24 cellular contexts compared by ENCODE assay signal in the genomic region with DNA sequence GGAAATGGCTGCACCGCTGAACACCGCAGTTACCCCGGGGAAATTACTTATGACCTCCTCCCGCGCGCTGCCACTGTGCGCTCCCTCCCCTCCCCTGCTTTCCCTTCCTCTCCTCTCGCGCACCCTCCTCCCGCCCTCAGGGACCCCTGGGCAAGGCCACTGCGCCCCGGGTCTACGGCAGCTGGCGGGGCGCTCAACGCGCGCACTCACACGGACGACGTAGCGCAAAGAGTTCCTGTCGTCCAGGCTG. TPM values are rescaled to one million over a fixed set of nuclear protein-coding genes. Genes with fewer than 3 reads are reported as not detected.
DNase-seq lines count a peak whose midpoint lies in the region; ATAC-seq, FAIRE-seq and TF ChIP-seq lines count a peak whose summit lies in the region.
"Had no signal": no experiment of that assay in that cellular context is flagged by ENCODE, and none has a peak within 500 bp of the region (broad histone marks: within the 10 kb centered on the region; RNA-seq: fewer than 3 reads in every experiment).

No MANE protein-coding gene starts in this region.

- no peak overlapping the region for H4K8ac ChIP-seq in mesenchymal stem cell (ENCODE audit: low read length)

- peak overlapping the region in 1 of 2 experiments; percentile 90 for H3K18ac ChIP-seq in mesenchymal stem cell (ENCODE audit: low read depth in 1 of 2, low read length in 2 of 2)

- 66% methylated on average over 23 of the region's 23 CpGs for WGBS in HepG2 (ENCODE audit: low lambda C conversion rate)
- WGBS in right lobe of liver (ENCODE audit: insufficient coverage, low coverage, low lambda C conversion rate, missing lambda C conversion rate): 3% methylated on average over 10 of the region's 23 CpGs
- 1% methylated on average over 22 of the region's 23 CpGs for WGBS in mesenchymal stem cell

- H3K9ac ChIP-seq in HepG2 (ENCODE audit: insufficient read depth, low read depth, low read length) (no peak overlapping the region), mesenchymal stem cell (ENCODE audit: low read length) (no peak overlapping the region)
- H3K9ac ChIP-seq: KMS-11 had no signal

- no TSS peak for BruUV-seq in HepG2 (replicated peaks; lab: Mats Ljungman, UMichigan)

- TF ChIP-seq EP300 in HepG2 (IDR thresholded peaks at IDR 0.05; ENCODE audit: low read depth in 2 of 2, low read length in 2 of 2) (no peak), HepG2 (CRISPR knock-in tag; IDR thresholded peaks at IDR 0.05; ENCODE audit: borderline replicate concordance) (no peak)

- peak overlapping the region in 1 of 2 experiments; percentile 97 for H2BK12ac ChIP-seq in mesenchymal stem cell (ENCODE audit: low read length in 2 of 2)

- no peak for DNase-seq in HepG2 (ENCODE audit: low spot score)
- DNase-seq in right lobe of liver: no peak
- no peak for DNase-seq in foreskin fibroblast
- DNase-seq in mesenchymal stem cell: no peak
- no peak for DNase-seq in activated gamma-delta T cell (lab: John Stamatoyannopoulos, UW)
- DNase-seq: activated CD4-positive, alpha-beta T cell treated with anti-CD3 and anti-CD28 coated beads for 36 hours; activated naive CD4-positive, alpha-beta T cell treated with Interleukin-2 at 50 U/mL for 16 hours; CD8-positive, alpha-beta memory T cell; GOT3; hippocampal formation; left ventricle myocardium inferior; NCI-H1436; NCI-H345; Right ventricle myocardium superior; tibial artery had no signal

- no peaks in the 10 kb centered on the region for H3K79me1 ChIP-seq in mesenchymal stem cell (replicated peaks; ENCODE audit: low read length, poor library complexity, severe bottlenecking)

- no peak overlapping the region for H2AFZ ChIP-seq in HepG2 (ENCODE audit: low read length)
- no peak overlapping the region for H2AFZ ChIP-seq in mesenchymal stem cell (ENCODE audit: low read depth, low read length)

- H3K79me2 ChIP-seq in HepG2 (ENCODE audit: insufficient read depth, low read length): no peaks in the 10 kb centered on the region

- H2BK15ac ChIP-seq in mesenchymal stem cell (ENCODE audit: low read depth, poor library complexity, severe bottlenecking): no peak overlapping the region

- no peak overlapping the region for H2AK5ac ChIP-seq in mesenchymal stem cell (ENCODE audit: low read length, severe bottlenecking)

- in situ Hi-C loops in HepG2 (cut with HindIII; ENCODE audit: extremely low pct_ligation_motif_present, low pct_unique_long_range_greater_than_20kb): no loop called here

- ATAC-seq in HepG2: no peak
- ATAC-seq in right lobe of liver: no peak
- no peak for ATAC-seq in HG03442 (IDR thresholded peaks at IDR 0.05; ENCODE audit: unreplicated experiment)
- ATAC-seq in HG02759 (IDR thresholded peaks at IDR 0.05; ENCODE audit: unreplicated experiment): no peak
- ATAC-seq: activated CD4-positive, alpha-beta T cell treated with anti-CD3 and anti-CD28 coated beads for 36 hours; natural killer cell treated with Interleukin-12 subunit alpha and Interleukin-12 subunit beta and Interleukin-15 and Interleukin-18, amount 100 ng/mL, for 72 hours; sciatic nerve had no signal

- no peak overlapping the region for H3K27ac ChIP-seq in HepG2 (ENCODE audit: extremely low read length, insufficient read depth, low read length)
- no peak overlapping the region for H3K27ac ChIP-seq in right lobe of liver
- H3K27ac ChIP-seq in mesenchymal stem cell (ENCODE audit: low read length, poor library complexity, severe bottlenecking): no peak overlapping the region
- H3K27ac ChIP-seq: KMS-11, left ventricle myocardium inferior, tibial artery had no signal

- TF ChIP-seq CTCF in HepG2 (CRISPR knock-in tag; IDR thresholded peaks at IDR 0.05) (no peak), right lobe of liver (IDR thresholded peaks at IDR 0.05) (no peak), foreskin fibroblast (IDR thresholded peaks at IDR 0.05; ENCODE audit: low read depth, low read length) (no peak), nephron (IDR thresholded peaks at IDR 0.05; ENCODE audit: unreplicated experiment in 3 of 3) (no peak)

- POLR2A ChIA-PET in HepG2 (lab: Yijun Ruan, JAX): no interaction called here

- no peaks in the 10 kb centered on the region for H3K36me3 Mint-ChIP-seq in nephron (ENCODE audit: low read depth)
- H3K36me3 Mint-ChIP-seq: natural killer cell treated with Interleukin-12 subunit alpha and Interleukin-12 subunit beta and Interleukin-15 and Interleukin-18, amount 100 ng/mL, for 72 hours had no signal

- intact Hi-C loops in HepG2 (cut with micrococcal nuclease; ENCODE audit: unreplicated experiment) (no loop called here), right lobe of liver (cut with DNase I) (no loop called here)

- peaks cover 97% of the 10 kb centered on the region for H3K27me3 Mint-ChIP-seq in nephron (ENCODE audit: low read depth)

- FAIRE-seq in HepG2 (lab: Jason Lieb, UNC): no peak

- H3K4me2 ChIP-seq in HepG2 (ENCODE audit: low read depth, low read length) (no peak overlapping the region), mesenchymal stem cell (ENCODE audit: low read length, poor library complexity, severe bottlenecking) (no peak overlapping the region)
- H3K4me2 ChIP-seq: KMS-11 had no signal

- H3K14ac ChIP-seq in mesenchymal stem cell (ENCODE audit: low read length in 2 of 2): peak overlapping the region in 1 of 2 experiments; percentile 26

- peak overlapping the region in 2 of 3 experiments; percentile 24 to 70 for H3K4me3 Mint-ChIP-seq in nephron
- H3K4me3 Mint-ChIP-seq: activated CD4-positive, alpha-beta T cell treated with anti-CD3 and anti-CD28 coated beads for 36 hours; natural killer cell treated with Interleukin-12 subunit alpha and Interleukin-12 subunit beta and Interleukin-15 and Interleukin-18, amount 100 ng/mL, for 72 hours; T-helper 2 cell treated with Interferon-gamma antibody and Interleukin-4, amounts not matched to agents 5 μg/mL and 100 μg/mL, for 36 hours had no signal

- no peaks in the 10 kb centered on the region for H3K4me1 ChIP-seq in HepG2 (ENCODE audit: insufficient read depth, low read length)
- no peaks in the 10 kb centered on the region for H3K4me1 ChIP-seq in right lobe of liver
- H3K4me1 ChIP-seq in mesenchymal stem cell (ENCODE audit: control insufficient read depth, insufficient read depth, low read depth, low read length): peaks cover 35% of the 10 kb centered on the region

- CTCF ChIA-PET in HepG2 (lab: Yijun Ruan, JAX; ENCODE audit: low intra/inter-chr PET ratio, low total read pairs): no interaction called here

- no peak overlapping the region for H2BK5ac ChIP-seq in mesenchymal stem cell (ENCODE audit: low read depth, low read length, poor library complexity, severe bottlenecking)

- TF ChIP-seq RAD21 in HepG2 (CRISPR knock-in tag; IDR thresholded peaks at IDR 0.05): no peak

- TF ChIP-seq POLR2A in HepG2 (IDR thresholded peaks at IDR 0.05; ENCODE audit: insufficient read depth in 1 of 2, low read depth in 2 of 2, low read length in 2 of 2) (no peak), right lobe of liver (IDR thresholded peaks at IDR 0.05) (no peak)

- no peak overlapping the region for H2BK120ac ChIP-seq in mesenchymal stem cell (ENCODE audit: low read depth, low read length)

- H3K23ac ChIP-seq in mesenchymal stem cell (ENCODE audit: low read length in 2 of 2): no peak overlapping the region

- no peak overlapping the region for H4K91ac ChIP-seq in mesenchymal stem cell (ENCODE audit: low read length)

- peak overlapping the region in 1 of 2 experiments; percentile 43 for H3K4ac ChIP-seq in mesenchymal stem cell (ENCODE audit: low read depth in 1 of 2, low read length in 2 of 2)

- no peak overlapping the region for H3K27ac Mint-ChIP-seq in nephron
- H3K27ac Mint-ChIP-seq: activated CD4-positive, alpha-beta T cell treated with anti-CD3 and anti-CD28 coated beads for 36 hours; CD8-positive, alpha-beta memory T cell; natural killer cell treated with Interleukin-12 subunit alpha and Interleukin-12 subunit beta and Interleukin-15 and Interleukin-18, amount 100 ng/mL, for 72 hours; T-helper 2 cell treated with Interferon-gamma antibody and Interleukin-4, amounts not matched to agents 5 μg/mL and 100 μg/mL, for 36 hours had no signal

- H3K9me3 ChIP-seq in HepG2 (ENCODE audit: low read length): no peaks in the 10 kb centered on the region
- H3K9me3 ChIP-seq in right lobe of liver: no peaks in the 10 kb centered on the region
- H3K9me3 ChIP-seq in mesenchymal stem cell (ENCODE audit: control insufficient read depth, low read length): no peaks in the 10 kb centered on the region
- H3K9me3 ChIP-seq: left ventricle myocardium inferior, tibial artery had no signal

- no peak overlapping the region for H3K4me3 ChIP-seq in HepG2 (replicated peaks in 1 of 3; ENCODE audit: insufficient read depth in 1 of 3, low read depth in 2 of 3, low read length in 3 of 3)
- no peak overlapping the region for H3K4me3 ChIP-seq in right lobe of liver
- peak overlapping the region; percentile 13 to 26 for H3K4me3 ChIP-seq in foreskin fibroblast (ENCODE audit: low read depth in 1 of 2, low read length in 2 of 2)
- H3K4me3 ChIP-seq in mesenchymal stem cell (ENCODE audit: insufficient read depth in 1 of 2, low read depth in 1 of 2, low read length in 2 of 2): no peak overlapping the region
- H3K4me3 ChIP-seq: left ventricle myocardium inferior, tibial artery had no signal

- H3K36me3 ChIP-seq in HepG2 (replicated peaks in 1 of 2; ENCODE audit: control insufficient read depth in 1 of 2, insufficient read depth in 2 of 2, low read length in 2 of 2): no peaks in the 10 kb centered on the region
- H3K36me3 ChIP-seq in right lobe of liver: no peaks in the 10 kb centered on the region
- H3K36me3 ChIP-seq in mesenchymal stem cell (ENCODE audit: control insufficient read depth in 1 of 2, insufficient read depth in 2 of 2, low read depth in 1 of 2, low read length in 2 of 2): no peaks in the 10 kb centered on the region
- H3K36me3 ChIP-seq: left ventricle myocardium inferior, tibial artery had no signal

- peaks cover 16% of the 10 kb centered on the region for H3K4me1 Mint-ChIP-seq in nephron

- H4K20me1 ChIP-seq in HepG2 (ENCODE audit: insufficient read depth, low read length): no peaks in the 10 kb centered on the region

- H3K27me3 ChIP-seq in HepG2 (ENCODE audit: control insufficient read depth in 1 of 2, insufficient read depth in 2 of 2, low read length in 2 of 2): peaks cover 16 to 93% of the 10 kb centered on the region in 2 experiments
- H3K27me3 ChIP-seq in right lobe of liver: peaks cover 0 to 16% of the 10 kb centered on the region in 2 donors
- H3K27me3 ChIP-seq in mesenchymal stem cell (ENCODE audit: control insufficient read depth in 1 of 2, insufficient read depth in 1 of 2, low read length in 2 of 2): peaks cover 62 to 93% of the 10 kb centered on the region in 2 experiments

- H3K9me3 Mint-ChIP-seq in nephron: peaks cover 2% of the 10 kb centered on the region
- H3K9me3 Mint-ChIP-seq: natural killer cell treated with Interleukin-12 subunit alpha and Interleukin-12 subunit beta and Interleukin-15 and Interleukin-18, amount 100 ng/mL, for 72 hours; T-helper 2 cell treated with Interferon-gamma antibody and Interleukin-4, amounts not matched to agents 5 μg/mL and 100 μg/mL, for 36 hours had no signal

RNA-seq across cellular contexts. Expression of gene ALPP, which starts 7.9 kb away (rescaled TPM):
- total RNA-seq in HepG2 (2016; rRNA removed; fragmentation: Illumina TruSeq; extraction: Trizol) (not detected in 2 replicates), right lobe of liver (not detected)
- not detected in 2 replicates for total RNA-seq in HepG2 (2016; cell fraction: cytosol; rRNA removed; fragmentation: Illumina TruSeq; extraction: Trizol; ENCODE audit: low read depth)
- total RNA-seq in HepG2 (2016; cell fraction: insoluble cytoplasmic fraction; rRNA removed; fragmentation: Illumina TruSeq; extraction: Trizol): not detected in 2 replicates
- not detected in 2 replicates for total RNA-seq in HepG2 (2016; cell fraction: membrane; rRNA removed; fragmentation: Illumina TruSeq; extraction: Trizol)
- not detected in 2 replicates for total RNA-seq in HepG2 (2016; cell fraction: nucleus; rRNA removed; fragmentation: Illumina TruSeq; extraction: Trizol)
- polyA plus RNA-seq in HepG2 (2011; rRNA removed): not detected in 2 replicates
- not detected in 2 replicates for polyA plus RNA-seq in HepG2 (2011; cell fraction: cytosol; rRNA removed)
- not detected in 2 replicates for polyA plus RNA-seq in HepG2 (2011; cell fraction: nucleus; rRNA removed)
- polyA plus RNA-seq in HepG2 (2012): not detected in 2 replicates
- polyA plus RNA-seq in HepG2 (2016; cell fraction: cytosol; fragmentation: Illumina TruSeq; extraction: Trizol; ENCODE audit: low read depth): not detected in 2 replicates
- not detected in 2 replicates for polyA plus RNA-seq in HepG2 (2016; cell fraction: insoluble cytoplasmic fraction; fragmentation: Illumina TruSeq; extraction: Trizol; ENCODE audit: low read depth)
- not detected in 2 replicates for polyA plus RNA-seq in HepG2 (2016; cell fraction: membrane; fragmentation: Illumina TruSeq; extraction: Trizol; ENCODE audit: low read depth)
- polyA plus RNA-seq in HepG2 (2016; cell fraction: nucleus; fragmentation: Illumina TruSeq; extraction: Trizol; ENCODE audit: insufficient read depth, low read depth): not detected in 2 replicates
- polyA minus RNA-seq in HepG2 (2011; rRNA and poly(A)+ RNA removed; ENCODE audit: low replicate concordance): 1.1 TPM in 1 of 2 replicates, not detected in the other
- polyA minus RNA-seq in HepG2 (2011; cell fraction: cytosol; rRNA and poly(A)+ RNA removed): not detected in 2 replicates
- polyA minus RNA-seq in HepG2 (2011; cell fraction: nucleus; rRNA and poly(A)+ RNA removed): not detected in 2 replicates
- not detected for polyA plus RNA-seq in mesenchymal stem cell (2013, experiment 1 of 2)
- polyA plus RNA-seq in mesenchymal stem cell (2013, experiment 2 of 2): not detected
- total RNA-seq: A673; activated CD4-positive, alpha-beta T cell treated with anti-CD3 and anti-CD28 coated beads for 36 hours; CD8-positive, alpha-beta memory T cell; fibroblast of lung; left ventricle myocardium inferior; natural killer cell treated with Interleukin-12 subunit alpha and Interleukin-12 subunit beta and Interleukin-15 and Interleukin-18, amount 100 ng/mL, for 72 hours; Right ventricle myocardium superior; sciatic nerve had no signal
- polyA plus RNA-seq: CD8-positive, alpha-beta memory T cell; fibroblast of lung had no signal

RNA-seq across cellular contexts. Expression of gene ALPG, which starts 20.2 kb away (rescaled TPM):
- total RNA-seq in HepG2 (2016; rRNA removed; fragmentation: Illumina TruSeq; extraction: Trizol): not detected in 2 replicates
- not detected in 2 replicates for total RNA-seq in HepG2 (2016; cell fraction: cytosol; rRNA removed; fragmentation: Illumina TruSeq; extraction: Trizol; ENCODE audit: low read depth)
- total RNA-seq in HepG2 (2016; cell fraction: insoluble cytoplasmic fraction; rRNA removed; fragmentation: Illumina TruSeq; extraction: Trizol): not detected in 2 replicates
- not detected in 2 replicates for total RNA-seq in HepG2 (2016; cell fraction: membrane; rRNA removed; fragmentation: Illumina TruSeq; extraction: Trizol)
- not detected in 2 replicates for total RNA-seq in HepG2 (2016; cell fraction: nucleus; rRNA removed; fragmentation: Illumina TruSeq; extraction: Trizol)
- polyA plus RNA-seq in HepG2 (2011; rRNA removed): not detected in 2 replicates
- not detected in 2 replicates for polyA plus RNA-seq in HepG2 (2011; cell fraction: cytosol; rRNA removed)
- not detected in 2 replicates for polyA plus RNA-seq in HepG2 (2011; cell fraction: nucleus; rRNA removed)
- polyA plus RNA-seq in HepG2 (2012): not detected in 2 replicates
- not detected in 2 replicates for polyA plus RNA-seq in HepG2 (2016; cell fraction: cytosol; fragmentation: Illumina TruSeq; extraction: Trizol; ENCODE audit: low read depth)
- polyA plus RNA-seq in HepG2 (2016; cell fraction: insoluble cytoplasmic fraction; fragmentation: Illumina TruSeq; extraction: Trizol; ENCODE audit: low read depth): not detected in 2 replicates
- polyA plus RNA-seq in HepG2 (2016; cell fraction: membrane; fragmentation: Illumina TruSeq; extraction: Trizol; ENCODE audit: low read depth): not detected in 2 replicates
- not detected in 2 replicates for polyA plus RNA-seq in HepG2 (2016; cell fraction: nucleus; fragmentation: Illumina TruSeq; extraction: Trizol; ENCODE audit: insufficient read depth, low read depth)
- polyA minus RNA-seq in HepG2 (2011; rRNA and poly(A)+ RNA removed; ENCODE audit: low replicate concordance): 0.12 TPM in 1 of 2 replicates, not detected in the other
- not detected in 2 replicates for polyA minus RNA-seq in HepG2 (2011; cell fraction: cytosol; rRNA and poly(A)+ RNA removed)
- polyA minus RNA-seq in HepG2 (2011; cell fraction: nucleus; rRNA and poly(A)+ RNA removed): not detected in 2 replicates
- total RNA-seq in right lobe of liver: not detected
- not detected for polyA plus RNA-seq in mesenchymal stem cell (2013, experiment 1 of 2)
- polyA plus RNA-seq in mesenchymal stem cell (2013, experiment 2 of 2): not detected
- total RNA-seq: A673; activated CD4-positive, alpha-beta T cell treated with anti-CD3 and anti-CD28 coated beads for 36 hours; CD8-positive, alpha-beta memory T cell; fibroblast of lung; left ventricle myocardium inferior; natural killer cell treated with Interleukin-12 subunit alpha and Interleukin-12 subunit beta and Interleukin-15 and Interleukin-18, amount 100 ng/mL, for 72 hours; Right ventricle myocardium superior; sciatic nerve had no signal
- polyA plus RNA-seq: CD8-positive, alpha-beta memory T cell; fibroblast of lung had no signal

Comparison
In these comparisons a context has a peak if more than half of its experiments do, and no peak if none do; other contexts are left out.
1. H3K4me3 ChIP-seq: peak in foreskin fibroblast (2 of 2); none in HepG2 (0 of 3), right lobe of liver (0 of 3) and mesenchymal stem cell (0 of 2).